11 cellular contexts compared by ENCODE assay signal in genomic region chr5:1552469-1553255, GRCh38. TPM values are rescaled to one million over a fixed set of nuclear protein-coding genes. Genes with fewer than 3 reads are reported as not detected.
DNase-seq lines count a peak whose midpoint lies in the region; ATAC-seq and TF ChIP-seq lines count a peak whose summit lies in the region.
"Had no signal": no experiment of that assay in that cellular context is flagged by ENCODE, and none has a peak within 500 bp of the region (broad histone marks: within the 10 kb centered on the region; RNA-seq: fewer than 3 reads in every experiment).

No MANE protein-coding gene starts in this region.

- no peak overlapping the region for H3K9ac ChIP-seq in colonic mucosa (ENCODE audit: low read depth in 2 of 2, low read length in 2 of 2)

- intact Hi-C loops in colonic mucosa (cut with DNase I), result no loop called here
- intact Hi-C loops in upper lobe of right lung (cut with DNase I), result no loop called here

- no peaks in the 10 kb centered on the region for H3K36me3 ChIP-seq in colonic mucosa
- H3K36me3 ChIP-seq in lung (ENCODE audit: control insufficient read depth in 2 of 2, insufficient read depth in 2 of 2, low read length in 2 of 2), result no peaks in the 10 kb centered on the region
- H3K36me3 ChIP-seq in upper lobe of right lung, result no peaks in the 10 kb centered on the region
- H3K36me3 ChIP-seq in effector memory CD4-positive, alpha-beta T cell (ENCODE audit: control insufficient read depth, insufficient read depth, low read length), result no peaks in the 10 kb centered on the region

- no peak overlapping the region for H3K27ac ChIP-seq in colonic mucosa
- peak overlapping the region in 1 of 2 donors; percentile 89 for H3K27ac ChIP-seq in lung (ENCODE audit: low read depth in 1 of 2, low read length in 1 of 2)
- H3K27ac ChIP-seq in upper lobe of right lung, result peak overlapping the region; percentile 73
- no peak overlapping the region for H3K27ac ChIP-seq in effector memory CD4-positive, alpha-beta T cell (ENCODE audit: insufficient read depth, low read length, poor library complexity, severe bottlenecking)

- TF ChIP-seq CTCF in colonic mucosa (IDR thresholded peaks at IDR 0.05) (no peak), lung (IDR thresholded peaks at IDR 0.05; ENCODE audit: control extremely low read depth, extremely low read depth) (no peak), upper lobe of right lung (IDR thresholded peaks at IDR 0.05) (no peak)

- ATAC-seq in lung (ENCODE audit: insufficient read depth, low FRiP score) (no peak), upper lobe of right lung (no peak), HG03135 (IDR thresholded peaks at IDR 0.05; ENCODE audit: unreplicated experiment) (no peak)
- ATAC-seq: A549, PC-3 had no signal

- H3K4me1 ChIP-seq in colonic mucosa (no peaks in the 10 kb centered on the region), lung (ENCODE audit: control insufficient read depth in 2 of 2, insufficient read depth in 2 of 2, low read length in 2 of 2) (peaks cover 0 to 10% of the 10 kb centered on the region in 2 donors), upper lobe of right lung (peaks cover 16% of the 10 kb centered on the region)
- no peaks in the 10 kb centered on the region for H3K4me1 ChIP-seq in effector memory CD4-positive, alpha-beta T cell (ENCODE audit: control insufficient read depth, insufficient read depth, low read length, poor library complexity, severe bottlenecking)

- H3K27me3 ChIP-seq in colonic mucosa (no peaks in the 10 kb centered on the region), lung (ENCODE audit: control insufficient read depth, insufficient read depth) (no peaks in the 10 kb centered on the region), upper lobe of right lung (no peaks in the 10 kb centered on the region)
- no peaks in the 10 kb centered on the region for H3K27me3 ChIP-seq in effector memory CD4-positive, alpha-beta T cell (replicated peaks; ENCODE audit: control insufficient read depth, insufficient read depth, low read length, poor library complexity, severe bottlenecking)

- H3K4me3 ChIP-seq in colonic mucosa, result no peak overlapping the region
- H3K4me3 ChIP-seq in lung, result no peak overlapping the region
- peak overlapping the region; percentile 26 for H3K4me3 ChIP-seq in upper lobe of right lung
- H3K4me3 ChIP-seq in effector memory CD4-positive, alpha-beta T cell (ENCODE audit: insufficient read depth, low read depth, low read length, poor library complexity, severe bottlenecking), result no peak overlapping the region
- H3K4me3 ChIP-seq: A549 had no signal

- WGBS in lung, 2 donors, result 52 to 79% methylated on average over 33 of the region's 33 CpGs

- DNase-seq in NCI-H748 (lab: John Stamatoyannopoulos, UW; ENCODE audit: unreplicated experiment), result peak; percentile 34
- DNase-seq in NCI-H748 treated with DMSO at 0.1 percent for 48 hours (lab: John Stamatoyannopoulos, UW), result no peak
- peak; percentile 22 for DNase-seq in colonic mucosa
- DNase-seq in lung (ENCODE audit: low spot score), result peak; percentile 53
- DNase-seq in upper lobe of right lung, result peak; percentile 82
- DNase-seq in effector memory CD4-positive, alpha-beta T cell, result no peak
- DNase-seq in HT-29 (ENCODE audit: low spot score), result no peak
- DNase-seq: activated T-cell treated with anti-CD3 and anti-CD28 coated beads for 4 hours, PC-3 had no signal

- H3K9me3 ChIP-seq in colonic mucosa, result no peaks in the 10 kb centered on the region
- peaks cover 0 to 1% of the 10 kb centered on the region in 2 donors for H3K9me3 ChIP-seq in lung (ENCODE audit: control insufficient read depth in 2 of 2, insufficient read depth in 1 of 2, low read length in 1 of 2)
- H3K9me3 ChIP-seq in upper lobe of right lung, result no peaks in the 10 kb centered on the region
- no peaks in the 10 kb centered on the region for H3K9me3 ChIP-seq in effector memory CD4-positive, alpha-beta T cell (ENCODE audit: control insufficient read depth, low read length)
- H3K9me3 ChIP-seq: A549 had no signal

RNA-seq across cellular contexts. Expression of gene LPCAT1, which starts 28.9 kb away (rescaled TPM):
- 10 to 100 TPM; 17.1 to 27.3 TPM for total RNA-seq in colonic mucosa
- total RNA-seq in lung, result 100 to 1,000 TPM; 320 to 565 TPM
- polyA plus RNA-seq in lung, result 100 to 1,000 TPM; 198 to 669 TPM
- total RNA-seq in upper lobe of right lung, result 690 TPM
- total RNA-seq in HT-29 (2014; rRNA removed; shearing (Covaris generic)), result 48.9 and 49.1 TPM in 2 replicates

Comparison
In these comparisons a context has a peak if more than half of its experiments do, and no peak if none do; other contexts are left out.
1. DNase-seq: peak in NCI-H748 (single experiment), colonic mucosa (single experiment), lung (single experiment) and upper lobe of right lung (single experiment); none in NCI-H748 treated with DMSO at 0.1 percent for 48 hours (single experiment), effector memory CD4-positive, alpha-beta T cell (0 of 3) and HT-29 (single experiment).